7 cellular contexts compared by ENCODE assay signal in genomic region chr1:200473698-200474371, GRCh38.
DNase-seq lines count a peak whose midpoint lies in the region; ATAC-seq, FAIRE-seq and TF ChIP-seq lines count a peak whose summit lies in the region.

No MANE protein-coding gene starts in this region.

- intact Hi-C loops in pancreas (cut with DNase I) = no loop called here

- FAIRE-seq in pancreas (lab: Jason Lieb, UNC) = no peak

- H3K9me3 Mint-ChIP-seq in glutamatergic neuron (ENCODE audit: unreplicated experiment) (no peaks in the 10 kb centered on the region), WTC11 (no peaks in the 10 kb centered on the region)

- H3K4me1 Mint-ChIP-seq in glutamatergic neuron (ENCODE audit: low read depth, unreplicated experiment) (peaks cover 16% of the 10 kb centered on the region), WTC11 (peaks cover 8% of the 10 kb centered on the region)

- H3K27me3 ChIP-seq in pancreas = no peaks in the 10 kb centered on the region

- TF ChIP-seq CTCF in glutamatergic neuron (IDR thresholded peaks at IDR 0.05; ENCODE audit: partially characterized antibody, unreplicated experiment) (no peak), pancreas (IDR thresholded peaks at IDR 0.05) (no peak), WTC11 (IDR thresholded peaks at IDR 0.05) (no peak)

- 56 to 61% methylated on average over 12 of the region's 12 CpGs for WGBS in pancreas, 2 donors

- no peak overlapping the region for H3K4me3 ChIP-seq in pancreas

- H3K36me3 ChIP-seq in pancreas = no peaks in the 10 kb centered on the region

- H3K27me3 Mint-ChIP-seq in glutamatergic neuron (ENCODE audit: unreplicated experiment) (no peaks in the 10 kb centered on the region), WTC11 (ENCODE audit: low read depth) (no peaks in the 10 kb centered on the region)

- ATAC-seq in GM18517 (IDR thresholded peaks at IDR 0.05; ENCODE audit: unreplicated experiment) (peak; percentile 86), GM21528 (IDR thresholded peaks at IDR 0.05; ENCODE audit: low FRiP score, unreplicated experiment) (peak; percentile 89), pancreas (no peak), WTC11 (no peak)

- H3K27ac Mint-ChIP-seq in glutamatergic neuron (ENCODE audit: unreplicated experiment) (peak overlapping the region; percentile 23), WTC11 (no peak overlapping the region)

- no peaks in the 10 kb centered on the region for H3K4me1 ChIP-seq in pancreas

- H3K27ac ChIP-seq in pancreas = no peak overlapping the region

- H3K4me3 Mint-ChIP-seq in glutamatergic neuron (ENCODE audit: unreplicated experiment) (peak overlapping the region; percentile 13), WTC11 (no peak overlapping the region)

- POLR2A ChIA-PET in WTC11 (lab: Charles Lee) = interaction anchor here (0.6 kb wide), 1 partner anchor 9 kb away, joined by 4 read pairs; no protein-coding TSS in a partner anchor

- DNase-seq in NCI-H1694 (lab: John Stamatoyannopoulos, UW) = peak; percentile 33
- no peak for DNase-seq in glutamatergic neuron
- DNase-seq in COLO668 (lab: John Stamatoyannopoulos, UW; ENCODE audit: unreplicated experiment) = no peak
- DNase-seq in pancreas = no peak
- DNase-seq in WTC11 (ENCODE audit: low spot score) = no peak

- H3K36me3 Mint-ChIP-seq in glutamatergic neuron (ENCODE audit: unreplicated experiment) (no peaks in the 10 kb centered on the region), WTC11 (peaks cover 23% of the 10 kb centered on the region)

- CTCF ChIA-PET in WTC11 (lab: Charles Lee) = interaction anchor here (0.6 kb wide), 2 partner anchors 172 to 1842 kb away, joined by 3 read pairs; no protein-coding TSS in a partner anchor

- no peaks in the 10 kb centered on the region for H3K9me3 ChIP-seq in pancreas

TF ChIP-seq in WTC11, 78 proteins besides CTCF, POLR2A, EP300 and RAD21:
- TF ChIP-seq ZBTB21 (CRISPR knock-in tag; IDR thresholded peaks at IDR 0.05; ENCODE audit: borderline replicate concordance) (no peak), STAT6 (CRISPR knock-in tag; conservative IDR thresholded peaks at IDR 0.05; ENCODE audit: low read depth) (no peak), JAZF1 (CRISPR knock-in tag; IDR thresholded peaks at IDR 0.05) (no peak), OVOL2 (CRISPR knock-in tag; IDR thresholded peaks at IDR 0.05; ENCODE audit: borderline replicate concordance) (no peak), AFF4 (CRISPR knock-in tag; IDR thresholded peaks at IDR 0.05; ENCODE audit: borderline replicate concordance) (no peak), ATF1 (CRISPR knock-in tag; IDR thresholded peaks at IDR 0.05) (no peak), ZNF263 (CRISPR knock-in tag; IDR thresholded peaks at IDR 0.05; ENCODE audit: low read depth) (no peak), KAT7 (CRISPR knock-in tag; IDR thresholded peaks at IDR 0.05; ENCODE audit: borderline replicate concordance) (no peak), FOXP1 (CRISPR knock-in tag; IDR thresholded peaks at IDR 0.05; ENCODE audit: borderline replicate concordance) (no peak), ZNF396 (CRISPR knock-in tag; IDR thresholded peaks at IDR 0.05; ENCODE audit: borderline replicate concordance) (no peak)
TF ChIP-seq in WTC11: peak in this region for 0.

Comparison
In these comparisons a context has a peak if more than half of its experiments do, and no peak if none do; other contexts are left out.
1. ATAC-seq: peak in GM18517 (single experiment) and GM21528 (single experiment); none in pancreas (0 of 4) and WTC11 (single experiment).